ENCODE assay signal across 13 cellular contexts in the genomic region with DNA sequence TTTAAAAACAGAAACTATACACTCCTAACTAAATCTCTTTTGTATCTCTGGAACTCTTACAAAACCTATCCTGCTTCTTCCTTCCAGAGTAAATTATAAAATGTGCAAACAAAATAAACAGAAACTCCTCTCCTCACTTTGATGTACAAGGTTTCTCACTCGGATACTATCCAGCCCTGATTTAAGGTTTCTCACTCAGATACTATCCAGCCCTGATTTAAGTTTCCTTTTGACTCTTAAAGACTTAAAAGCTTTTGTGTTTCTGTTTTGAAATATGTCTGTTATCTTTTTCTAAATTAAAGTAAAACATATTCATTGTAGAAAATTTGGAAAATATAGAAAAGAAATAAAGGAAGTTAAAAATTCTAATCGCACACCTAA.
DNase-seq lines count a peak whose midpoint lies in the region; ATAC-seq, FAIRE-seq and TF ChIP-seq lines count a peak whose summit lies in the region.
"Had no signal": no experiment of that assay in that cellular context is flagged by ENCODE, and none has a peak within 500 bp of the region (broad histone marks: within the 10 kb centered on the region; RNA-seq: fewer than 3 reads in every experiment).

No MANE protein-coding gene starts in this region.

- no peak for DNase-seq in stimulated activated naive CD8-positive, alpha-beta T cell treated with anti-CD3 and anti-CD28 coated beads, Interleukin-15, amount 100 ng/mL, for 72 hours
- no peak for DNase-seq in stimulated activated naive CD8-positive, alpha-beta T cell treated with anti-CD3 and anti-CD28 coated beads, Interleukin-15, Interleukin-2, amounts not matched to agents 100 U/mL and 50 U/mL, for 24 hours
- DNase-seq in progenitor cell of endocrine pancreas (ENCODE audit: low spot score, unreplicated experiment) (no peak), retina (no peak)
- no peak for DNase-seq in activated CD4-positive, CD25-positive, alpha-beta regulatory T cell (lab: John Stamatoyannopoulos, UW)
- DNase-seq: NCI-H187 had no signal

- H3K9ac ChIP-seq in KMS-11 = no peak overlapping the region
- H3K9ac ChIP-seq: GM23248 had no signal

- no peaks in the 10 kb centered on the region for H3K27me3 Mint-ChIP-seq in stimulated activated naive CD8-positive, alpha-beta T cell treated with anti-CD3 and anti-CD28 coated beads, Interleukin-15, amount 100 ng/mL, for 72 hours
- peaks cover 2% of the 10 kb centered on the region for H3K27me3 Mint-ChIP-seq in progenitor cell of endocrine pancreas

- H3K27ac Mint-ChIP-seq in stimulated activated naive CD8-positive, alpha-beta T cell treated with anti-CD3 and anti-CD28 coated beads, Interleukin-15, amount 100 ng/mL, for 72 hours = peak overlapping the region in 1 of 2 donors; percentile 83
- H3K27ac Mint-ChIP-seq in progenitor cell of endocrine pancreas = no peak overlapping the region
- H3K27ac Mint-ChIP-seq: B cell; CD4-positive, alpha-beta T cell had no signal

- no peaks in the 10 kb centered on the region for H3K36me3 ChIP-seq in KMS-11 (ENCODE audit: insufficient read depth)

- no peaks in the 10 kb centered on the region for H3K9me3 Mint-ChIP-seq in stimulated activated naive CD8-positive, alpha-beta T cell treated with anti-CD3 and anti-CD28 coated beads, Interleukin-15, amount 100 ng/mL, for 72 hours
- no peaks in the 10 kb centered on the region for H3K9me3 Mint-ChIP-seq in progenitor cell of endocrine pancreas (ENCODE audit: low read depth)
- H3K9me3 Mint-ChIP-seq: CD4-positive, alpha-beta T cell had no signal

- no peaks in the 10 kb centered on the region for H3K4me1 Mint-ChIP-seq in stimulated activated naive CD8-positive, alpha-beta T cell treated with anti-CD3 and anti-CD28 coated beads, Interleukin-15, amount 100 ng/mL, for 72 hours
- no peaks in the 10 kb centered on the region for H3K4me1 Mint-ChIP-seq in progenitor cell of endocrine pancreas (ENCODE audit: low read depth)
- H3K4me1 Mint-ChIP-seq: B cell had no signal

- H2AFZ ChIP-seq in KMS-11 (ENCODE audit: low read depth) = peak overlapping the region; percentile 21; the same call in 1 of the 2 replicates
- H2AFZ ChIP-seq: GM23248 had no signal

- ATAC-seq in stimulated activated naive CD8-positive, alpha-beta T cell treated with anti-CD3 and anti-CD28 coated beads, Interleukin-15, amount 100 ng/mL, for 72 hours = no peak
- ATAC-seq in stimulated activated naive CD8-positive, alpha-beta T cell treated with anti-CD3 and anti-CD28 coated beads, Interleukin-15, Interleukin-2, amounts not matched to agents 100 U/mL and 50 U/mL, for 24 hours = no peak

- H3K79me2 ChIP-seq in KMS-11 (ENCODE audit: insufficient read depth, low read depth) = no peaks in the 10 kb centered on the region

- peak; percentile 64 for FAIRE-seq in TTC549 (lab: Jason Lieb, UNC)

- TF ChIP-seq CTCF in KMS-11 (conservative IDR thresholded peaks at IDR 0.05; ENCODE audit: low read depth, low read length) (no peak), progenitor cell of endocrine pancreas (IDR thresholded peaks at IDR 0.05; ENCODE audit: unreplicated experiment) (no peak)

- peak overlapping the region; percentile 10; the same call in 1 of the 2 replicates for H3K4me2 ChIP-seq in KMS-11

- no peaks in the 10 kb centered on the region for H3K27me3 ChIP-seq in KMS-11 (ENCODE audit: insufficient read depth, low read depth)

- H3K4me3 ChIP-seq in KMS-11 (IDR thresholded peaks at IDR 0.05; ENCODE audit: insufficient read depth, low read depth, low read length) = no peak overlapping the region
- H3K4me3 ChIP-seq: GM12878, GM23248 had no signal

- H4K20me1 ChIP-seq in KMS-11 (ENCODE audit: insufficient read depth) = no peaks in the 10 kb centered on the region

- H3K4me3 Mint-ChIP-seq in stimulated activated naive CD8-positive, alpha-beta T cell treated with anti-CD3 and anti-CD28 coated beads, Interleukin-15, amount 100 ng/mL, for 72 hours = peak overlapping the region; percentile 42 to 47
- H3K4me3 Mint-ChIP-seq in progenitor cell of endocrine pancreas (ENCODE audit: low read depth) = no peak overlapping the region
- H3K4me3 Mint-ChIP-seq: B cell; CD4-positive, alpha-beta T cell had no signal

- peaks cover 16% of the 10 kb centered on the region for H3K4me1 ChIP-seq in KMS-11 (ENCODE audit: low read depth, poor library complexity, severe bottlenecking)

- no peaks in the 10 kb centered on the region for H3K36me3 Mint-ChIP-seq in progenitor cell of endocrine pancreas (ENCODE audit: insufficient read depth)

- no peak overlapping the region for H3K27ac ChIP-seq in KMS-11
- H3K27ac ChIP-seq: GM23248, RWPE1 had no signal
